19 cellular contexts compared by ENCODE assay signal in genomic region chr3:127012091-127012490, GRCh38. TPM values are rescaled to one million over a fixed set of nuclear protein-coding genes. Genes with fewer than 3 reads are reported as not detected.
A peak's percentile ranks its signal among the peaks of the same experiment; 100 is the strongest.
DNase-seq lines count a peak whose midpoint lies in the region; ATAC-seq and TF ChIP-seq lines count a peak whose summit lies in the region.
"Had no signal": no experiment of that assay in that cellular context is flagged by ENCODE, and none has a peak within 500 bp of the region (broad histone marks: within the 10 kb centered on the region; RNA-seq: fewer than 3 reads in every experiment).

No MANE protein-coding gene starts in this region.

- H3K4ac ChIP-seq in trophoblast cell (ENCODE audit: low read depth, low read length): no peak overlapping the region

- TF ChIP-seq CTCF in Caco-2 (IDR thresholded peaks at IDR 0.05; ENCODE audit: insufficient read depth in 1 of 2, low read depth in 1 of 2, low read length in 1 of 2, severe bottlenecking in 1 of 2, unreplicated experiment in 1 of 2) (no peak), coronary artery (IDR thresholded peaks at IDR 0.05) (no peak), smooth muscle cell (IDR thresholded peaks at IDR 0.05; ENCODE audit: borderline replicate concordance, insufficient read depth, poor library complexity, severe bottlenecking) (no peak)
- TF ChIP-seq CTCF in CD4-positive, alpha-beta T cell (IDR thresholded peaks at IDR 0.05): no peak

- H3K79me2 ChIP-seq in Karpas-422 (ENCODE audit: low read length): no peaks in the 10 kb centered on the region
- no peaks in the 10 kb centered on the region for H3K79me2 ChIP-seq in trophoblast cell (ENCODE audit: control insufficient read depth, insufficient read depth, low read length, poor library complexity)
- no peaks in the 10 kb centered on the region for H3K79me2 ChIP-seq in smooth muscle cell (ENCODE audit: low read depth)

- H3K79me1 ChIP-seq in trophoblast cell (ENCODE audit: low read length): peaks cover 4% of the 10 kb centered on the region

- no peak overlapping the region for H3K27ac ChIP-seq in Karpas-422 (ENCODE audit: low read length)
- H3K27ac ChIP-seq in coronary artery: peak overlapping the region; percentile 10 to 52
- no peak overlapping the region for H3K27ac ChIP-seq in trophoblast cell (ENCODE audit: low read depth, low read length)
- no peak overlapping the region for H3K27ac ChIP-seq in smooth muscle cell (ENCODE audit: low read depth)
- H3K27ac ChIP-seq in CD4-positive, alpha-beta T cell (ENCODE audit: low read depth, low read length): no peak overlapping the region
- H3K27ac ChIP-seq: cardiac muscle cell, neural progenitor cell, right atrium auricular region, testis had no signal

- peak overlapping the region; percentile 53 for H3K27ac Mint-ChIP-seq in Caco-2 (ENCODE audit: unreplicated experiment)
- H3K27ac Mint-ChIP-seq in CD4-positive, alpha-beta T cell: no peak overlapping the region
- H3K27ac Mint-ChIP-seq: activated CD4-positive, alpha-beta T cell treated with anti-CD3 and anti-CD28 coated beads for 36 hours; activated naive CD8-positive, alpha-beta T cell treated with anti-CD3 and anti-CD28 coated beads, Interleukin-2, amount 50 U/mL, for 24 hours; activated T-helper 17 cell treated with anti-CD3 and anti-CD28 coated beads, Interleukin-2, amount 50 U/mL, for 72 hours; IgD-negative memory B cell; neural progenitor cell had no signal

- no CpG with 5 or more reads among the region's 15 CpGs for WGBS in trophoblast cell (ENCODE audit: extremely low coverage, insufficient coverage, insufficient read length)
- WGBS in smooth muscle cell (ENCODE audit: low lambda C conversion rate): 61% methylated on average over 15 of the region's 15 CpGs

- intact Hi-C loops in Caco-2 (cut with micrococcal nuclease; ENCODE audit: unreplicated experiment): no loop called here
- intact Hi-C loops in CD4-positive, alpha-beta T cell (cut with DNase I, micrococcal nuclease): no loop called here

- H3K9me2 ChIP-seq in Karpas-422 (replicated peaks; ENCODE audit: insufficient read depth, low read length): no peaks in the 10 kb centered on the region

- no peak overlapping the region for H3K23ac ChIP-seq in trophoblast cell (ENCODE audit: low read length)

- no peak overlapping the region for H2AK5ac ChIP-seq in trophoblast cell (ENCODE audit: low read length)

- H3K18ac ChIP-seq in trophoblast cell (ENCODE audit: low read length): no peak overlapping the region

- no peaks in the 10 kb centered on the region for H3K9me3 ChIP-seq in Caco-2
- H3K9me3 ChIP-seq in Karpas-422 (ENCODE audit: low read length): no peaks in the 10 kb centered on the region
- H3K9me3 ChIP-seq in trophoblast cell (ENCODE audit: insufficient read depth, low read depth, low read length): peaks cover 2% of the 10 kb centered on the region
- no peaks in the 10 kb centered on the region for H3K9me3 ChIP-seq in smooth muscle cell (replicated peaks; ENCODE audit: low read depth)
- H3K9me3 ChIP-seq in CD4-positive, alpha-beta T cell (ENCODE audit: control insufficient read depth, low read length): no peaks in the 10 kb centered on the region
- H3K9me3 ChIP-seq: right atrium auricular region, testis had no signal

- H3K36me3 ChIP-seq in Caco-2 (ENCODE audit: control insufficient read depth, insufficient read depth, low read length): peaks cover 2% of the 10 kb centered on the region; the same call in 1 of the 2 replicates
- no peaks in the 10 kb centered on the region for H3K36me3 ChIP-seq in Karpas-422 (ENCODE audit: insufficient read depth, low read length)
- peaks cover 62 to 72% of the 10 kb centered on the region in 2 experiments for H3K36me3 ChIP-seq in trophoblast cell (ENCODE audit: control insufficient read depth in 1 of 2, insufficient read depth in 2 of 2, low read length in 2 of 2)
- H3K36me3 ChIP-seq in smooth muscle cell (ENCODE audit: low read depth): no peaks in the 10 kb centered on the region
- H3K36me3 ChIP-seq: neural progenitor cell had no signal

- CTCF ChIA-PET in Caco-2 (lab: Charles Lee): no interaction called here
- CTCF ChIA-PET in CD4-positive, alpha-beta T cell (lab: Charles Lee): no interaction called here

- H3K4me1 Mint-ChIP-seq in Caco-2 (ENCODE audit: low read depth, unreplicated experiment): no peaks in the 10 kb centered on the region
- H3K4me1 Mint-ChIP-seq in CD4-positive, alpha-beta T cell (ENCODE audit: low read depth): no peaks in the 10 kb centered on the region
- H3K4me1 Mint-ChIP-seq: activated CD4-positive, alpha-beta T cell treated with anti-CD3 and anti-CD28 coated beads for 36 hours; IgD-negative memory B cell had no signal

- H3K4me2 ChIP-seq in Karpas-422 (ENCODE audit: low read depth, low read length, poor library complexity, severe bottlenecking) (no peak overlapping the region), trophoblast cell (ENCODE audit: low read length) (no peak overlapping the region), smooth muscle cell (no peak overlapping the region)
- H3K4me2 ChIP-seq: neural progenitor cell had no signal

- H3K4me3 ChIP-seq in Caco-2 (ENCODE audit: low read depth, low read length) (no peak overlapping the region), Karpas-422 (ENCODE audit: low read length) (no peak overlapping the region), coronary artery (no peak overlapping the region), trophoblast cell (ENCODE audit: low read depth, low read length) (no peak overlapping the region), smooth muscle cell (no peak overlapping the region)
- H3K4me3 ChIP-seq: cardiac muscle cell, dorsolateral prefrontal cortex, neural progenitor cell, right atrium auricular region, testis had no signal

- H2BK120ac ChIP-seq in trophoblast cell (ENCODE audit: insufficient read depth, low read length, poor library complexity): peak overlapping the region; percentile 29

- H3K36me3 Mint-ChIP-seq in Caco-2 (ENCODE audit: insufficient read depth, unreplicated experiment): peaks cover 70% of the 10 kb centered on the region
- peaks cover 14% of the 10 kb centered on the region for H3K36me3 Mint-ChIP-seq in CD4-positive, alpha-beta T cell (ENCODE audit: low read depth)

- BruUV-seq in Caco-2 (replicated peaks; lab: Mats Ljungman, UMichigan): no TSS peak

- H3K14ac ChIP-seq in trophoblast cell (ENCODE audit: low read length): no peak overlapping the region

- no peak for ATAC-seq in CD4-positive, alpha-beta T cell (ENCODE audit: poor library complexity)
- ATAC-seq: activated CD4-positive, alpha-beta T cell treated with anti-CD3 and anti-CD28 coated beads for 36 hours; activated naive CD8-positive, alpha-beta T cell treated with anti-CD3 and anti-CD28 coated beads, Interleukin-2, amount 50 U/mL, for 24 hours; activated T-helper 17 cell treated with anti-CD3 and anti-CD28 coated beads, Interleukin-2, amount 50 U/mL, for 72 hours had no signal

- H3K9ac ChIP-seq in Karpas-422 (ENCODE audit: low read length): peak overlapping the region; percentile 20; the same call in 1 of the 2 replicates
- H3K9ac ChIP-seq in trophoblast cell (ENCODE audit: low read length): no peak overlapping the region
- no peak overlapping the region for H3K9ac ChIP-seq in smooth muscle cell (ENCODE audit: low read depth)
- H3K9ac ChIP-seq: neural progenitor cell had no signal

- H3K9me3 Mint-ChIP-seq in Caco-2 (ENCODE audit: unreplicated experiment): no peaks in the 10 kb centered on the region
- no peaks in the 10 kb centered on the region for H3K9me3 Mint-ChIP-seq in CD4-positive, alpha-beta T cell
- H3K9me3 Mint-ChIP-seq: activated naive CD8-positive, alpha-beta T cell treated with anti-CD3 and anti-CD28 coated beads, Interleukin-2, amount 50 U/mL, for 24 hours; activated T-helper 17 cell treated with anti-CD3 and anti-CD28 coated beads, Interleukin-2, amount 50 U/mL, for 72 hours; IgD-negative memory B cell; neural progenitor cell had no signal

- H4K91ac ChIP-seq in trophoblast cell (ENCODE audit: low read depth, low read length): peak overlapping the region; percentile 7

- H2BK12ac ChIP-seq in trophoblast cell (ENCODE audit: low read length): no peak overlapping the region

- no peak overlapping the region for H4K12ac ChIP-seq in trophoblast cell (ENCODE audit: low read depth, low read length)

- DNase-seq in Caco-2: no peak
- DNase-seq in Karpas-422: no peak
- DNase-seq in coronary artery (ENCODE audit: low spot score): no peak
- peak; percentile 54 to 63 for DNase-seq in trophoblast cell
- no peak for DNase-seq in smooth muscle cell (lab: John Stamatoyannopoulos, UW; ENCODE audit: unreplicated experiment)
- no peak for DNase-seq in CD4-positive, alpha-beta T cell
- no peak for DNase-seq in H4 (ENCODE audit: low spot score)
- no peak for DNase-seq in activated T-cell treated with anti-CD3 and anti-CD28 coated beads, Interleukin-2, amount 50 U/mL, for 1 hour
- DNase-seq: activated CD4-positive, alpha-beta T cell treated with anti-CD3 and anti-CD28 coated beads for 36 hours; activated naive CD8-positive, alpha-beta T cell treated with anti-CD3 and anti-CD28 coated beads, Interleukin-2, amount 50 U/mL, for 24 hours; dorsolateral prefrontal cortex; HCEC 1CT; NCI-H1694 treated with DMSO at 0.1 percent for 48 hours; testis had no signal

- no peaks in the 10 kb centered on the region for H3K27me3 ChIP-seq in Caco-2 (replicated peaks; ENCODE audit: control insufficient read depth, insufficient read depth, low read length)
- no peaks in the 10 kb centered on the region for H3K27me3 ChIP-seq in Karpas-422 (ENCODE audit: low read length)
- H3K27me3 ChIP-seq in trophoblast cell (ENCODE audit: insufficient read depth, low read length): no peaks in the 10 kb centered on the region
- no peaks in the 10 kb centered on the region for H3K27me3 ChIP-seq in smooth muscle cell (ENCODE audit: low read depth)
- no peaks in the 10 kb centered on the region for H3K27me3 ChIP-seq in CD4-positive, alpha-beta T cell (ENCODE audit: control insufficient read depth, insufficient read depth, low read length)
- H3K27me3 ChIP-seq: cardiac muscle cell, dorsolateral prefrontal cortex, neural progenitor cell, right atrium auricular region, testis had no signal

- H4K20me1 ChIP-seq in Karpas-422 (ENCODE audit: insufficient read depth, low read depth, low read length): no peaks in the 10 kb centered on the region; the same call in 1 of the 2 replicates
- H4K20me1 ChIP-seq in smooth muscle cell (ENCODE audit: low read depth): peaks cover 36% of the 10 kb centered on the region

- H3F3A ChIP-seq in smooth muscle cell (ENCODE audit: low read depth): no peaks in the 10 kb centered on the region

- no peak overlapping the region for H2AFZ ChIP-seq in Karpas-422 (ENCODE audit: low read length)
- H2AFZ ChIP-seq in trophoblast cell (ENCODE audit: insufficient read depth, low read length, poor library complexity): no peak overlapping the region
- H2AFZ ChIP-seq in smooth muscle cell (ENCODE audit: low read depth): no peak overlapping the region
- H2AFZ ChIP-seq: neural progenitor cell had no signal

- POLR2A ChIA-PET in Caco-2 (lab: Charles Lee): no interaction called here
- POLR2A ChIA-PET in CD4-positive, alpha-beta T cell (lab: Charles Lee): no interaction called here

- H3K4me1 ChIP-seq in Caco-2 (no peaks in the 10 kb centered on the region), Karpas-422 (ENCODE audit: low read length) (peaks cover 70% of the 10 kb centered on the region), trophoblast cell (ENCODE audit: control insufficient read depth in 1 of 2, insufficient read depth in 2 of 2, low read length in 2 of 2) (no peaks in the 10 kb centered on the region), smooth muscle cell (ENCODE audit: low read depth) (no peaks in the 10 kb centered on the region)
- H3K4me1 ChIP-seq: neural progenitor cell, testis had no signal

- no peak overlapping the region for H4K8ac ChIP-seq in trophoblast cell (ENCODE audit: low read depth, low read length)

- H2BK5ac ChIP-seq in trophoblast cell (ENCODE audit: low read depth, low read length, poor library complexity): no peak overlapping the region

- H3K27me3 Mint-ChIP-seq in Caco-2 (ENCODE audit: insufficient read depth, unreplicated experiment): no peaks in the 10 kb centered on the region
- no peaks in the 10 kb centered on the region for H3K27me3 Mint-ChIP-seq in CD4-positive, alpha-beta T cell
- H3K27me3 Mint-ChIP-seq: activated CD4-positive, alpha-beta T cell treated with anti-CD3 and anti-CD28 coated beads for 36 hours; activated naive CD8-positive, alpha-beta T cell treated with anti-CD3 and anti-CD28 coated beads, Interleukin-2, amount 50 U/mL, for 24 hours; activated T-helper 17 cell treated with anti-CD3 and anti-CD28 coated beads, Interleukin-2, amount 50 U/mL, for 72 hours; IgD-negative memory B cell had no signal

- H3K4me3 Mint-ChIP-seq in Caco-2 (ENCODE audit: unreplicated experiment): no peak overlapping the region
- H3K4me3 Mint-ChIP-seq in CD4-positive, alpha-beta T cell: no peak overlapping the region
- H3K4me3 Mint-ChIP-seq: activated CD4-positive, alpha-beta T cell treated with anti-CD3 and anti-CD28 coated beads for 36 hours; activated naive CD8-positive, alpha-beta T cell treated with anti-CD3 and anti-CD28 coated beads, Interleukin-2, amount 50 U/mL, for 24 hours; activated T-helper 17 cell treated with anti-CD3 and anti-CD28 coated beads, Interleukin-2, amount 50 U/mL, for 72 hours; IgD-negative memory B cell; neural progenitor cell had no signal

RNA-seq across cellular contexts. Expression of gene PLXNA1, which starts 29.2 kb away (rescaled TPM):
- total RNA-seq in Caco-2 (2022) (92.4 and 95.1 TPM in 2 replicates), smooth muscle cell (50.8 and 57.1 TPM in 2 replicates)
- total RNA-seq in Karpas-422 (2014; rRNA removed; shearing (Covaris generic); ENCODE audit: low replicate concordance): 7.5 and 15.8 TPM in 2 replicates
- polyA plus RNA-seq in trophoblast cell (2013): 32.2 and 33.7 TPM in 2 replicates
- 37.9 and 40.7 TPM in 2 replicates for polyA plus RNA-seq in smooth muscle cell
- total RNA-seq in CD4-positive, alpha-beta T cell: 10 to 100 TPM in 1 of 2 experiments, 1 to 10 TPM in 1; 9.8 to 10.6 TPM
- 15.3 and 15.9 TPM in 2 replicates for total RNA-seq in H4 (2014; rRNA removed; shearing (Covaris generic))

Comparison
In these comparisons a context has a peak if more than half of its experiments do, and no peak if none do; other contexts are left out.
1. DNase-seq: peak in trophoblast cell (2 of 2); none in Caco-2 (0 of 2), Karpas-422 (single experiment), coronary artery (single experiment), smooth muscle cell (single experiment), CD4-positive, alpha-beta T cell (0 of 10), H4 (single experiment) and activated T-cell treated with anti-CD3 and anti-CD28 coated beads, Interleukin-2, amount 50 U/mL, for 1 hour (single experiment).
2. H3K27ac ChIP-seq: peak in coronary artery (2 of 2); none in Karpas-422 (single experiment), trophoblast cell (single experiment), smooth muscle cell (single experiment) and CD4-positive, alpha-beta T cell (single experiment).